Comparison of ENCODE assay signal across 13 cellular contexts in the genomic region with DNA sequence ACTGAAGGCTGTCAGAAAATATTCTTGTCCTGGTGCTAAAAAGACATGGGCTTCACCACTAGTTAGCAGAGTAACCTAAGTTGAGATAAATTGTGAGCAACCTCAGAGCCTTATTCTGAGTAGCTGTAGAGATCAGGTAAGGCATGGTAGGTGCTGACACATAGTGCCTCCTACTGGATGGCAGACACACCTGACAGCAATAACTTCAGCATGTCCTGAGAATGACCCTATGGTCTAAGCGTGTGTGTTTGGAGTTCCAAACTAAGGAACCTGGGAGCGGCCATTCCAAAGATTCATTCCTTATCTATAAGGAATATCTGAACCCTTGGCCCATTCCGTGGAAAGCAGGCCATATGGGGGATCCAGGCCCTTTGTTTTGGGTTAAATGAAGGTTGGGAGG.
DNase-seq lines count a peak whose midpoint lies in the region; ATAC-seq and TF ChIP-seq lines count a peak whose summit lies in the region.
"Had no signal": no experiment of that assay in that cellular context is flagged by ENCODE, and none has a peak within 500 bp of the region (broad histone marks: within the 10 kb centered on the region; RNA-seq: fewer than 3 reads in every experiment).

No MANE protein-coding gene starts in this region.

- no peaks in the 10 kb centered on the region for H3K9me3 Mint-ChIP-seq in activated naive CD4-positive, alpha-beta T cell treated with anti-CD3 and anti-CD28 coated beads, Interleukin-2, amount 10 ng/mL, durations not matched to agents 7 days and 5 days
- H3K9me3 Mint-ChIP-seq in stimulated activated effector memory CD8-positive, alpha-beta T cell treated with anti-CD3 and anti-CD28 coated beads, Interleukin-12 subunit alpha, Interleukin-12 subunit beta, amount 100 ng/mL, for 72 hours = no peaks in the 10 kb centered on the region

- no peaks in the 10 kb centered on the region for H3K27me3 ChIP-seq in Loucy (ENCODE audit: insufficient read depth, low read length, poor library complexity, severe bottlenecking)
- H3K27me3 ChIP-seq in brain microvascular endothelial cell (replicated peaks) = no peaks in the 10 kb centered on the region
- H3K27me3 ChIP-seq: right atrium auricular region had no signal

- no peak overlapping the region for H2AFZ ChIP-seq in Loucy (ENCODE audit: low read length)

- TF ChIP-seq CTCF in Loucy (conservative IDR thresholded peaks at IDR 0.05; ENCODE audit: low read length) (peak; percentile 50), brain microvascular endothelial cell (IDR thresholded peaks at IDR 0.05; ENCODE audit: low read depth, low read length, missing control alignments) (peak; percentile 24)

- no peaks in the 10 kb centered on the region for H3K4me1 ChIP-seq in Loucy (ENCODE audit: insufficient read depth, low read length, poor library complexity, severe bottlenecking)
- H3K4me1 ChIP-seq: right atrium auricular region had no signal

- no peak overlapping the region for H3K9ac ChIP-seq in Loucy (ENCODE audit: low read depth, low read length, poor library complexity, severe bottlenecking)

- DNase-seq in activated naive CD4-positive, alpha-beta T cell treated with anti-CD3 and anti-CD28 coated beads, Interleukin-2, amount 10 ng/mL, durations not matched to agents 7 days and 5 days = no peak
- DNase-seq in activated naive CD4-positive, alpha-beta T cell treated with anti-CD3 and anti-CD28 coated beads, Interleukin-2, amount 50 U/mL, for 16 hours = no peak
- DNase-seq in brain microvascular endothelial cell = no peak
- no peak for DNase-seq in stimulated activated effector memory CD8-positive, alpha-beta T cell treated with anti-CD3 and anti-CD28 coated beads, Interleukin-12 subunit alpha, Interleukin-12 subunit beta, amount 100 ng/mL, for 72 hours (ENCODE audit: low spot score in 2 of 2)
- no peak for DNase-seq in pons (ENCODE audit: low spot score)
- no peak for DNase-seq in inferior parietal cortex (ENCODE audit: extremely low spot score)
- no peak for DNase-seq in SIG-M5 treated with dmso at 0.1 percent for 504 hours (lab: John Stamatoyannopoulos, UW; ENCODE audit: unreplicated experiment)
- DNase-seq: foreskin melanocyte, lower lobe of right lung, NCI-H524 treated with DMSO at 0.1 percent for 48 hours had no signal

- no peaks in the 10 kb centered on the region for H3K27me3 Mint-ChIP-seq in activated naive CD4-positive, alpha-beta T cell treated with anti-CD3 and anti-CD28 coated beads, Interleukin-2, amount 10 ng/mL, durations not matched to agents 7 days and 5 days

- H4K20me1 ChIP-seq in Loucy (ENCODE audit: insufficient read depth, low read length, poor library complexity, severe bottlenecking) = no peaks in the 10 kb centered on the region

- no peaks in the 10 kb centered on the region for H3K79me2 ChIP-seq in Loucy (ENCODE audit: insufficient read depth, low read length)

- in situ Hi-C loops in brain microvascular endothelial cell (cut with HindIII; ENCODE audit: low pct_ligation_motif_present, low sequenced_read_pairs) = no loop called here

- no peaks in the 10 kb centered on the region for H3K9me2 ChIP-seq in Loucy (replicated peaks; ENCODE audit: low read depth, low read length)

- peaks cover 67% of the 10 kb centered on the region for H3K4me1 Mint-ChIP-seq in activated naive CD4-positive, alpha-beta T cell treated with anti-CD3 and anti-CD28 coated beads, Interleukin-2, amount 10 ng/mL, durations not matched to agents 7 days and 5 days
- peaks cover 45% of the 10 kb centered on the region for H3K4me1 Mint-ChIP-seq in stimulated activated effector memory CD8-positive, alpha-beta T cell treated with anti-CD3 and anti-CD28 coated beads, Interleukin-12 subunit alpha, Interleukin-12 subunit beta, amount 100 ng/mL, for 72 hours

- CTCF ChIA-PET in activated naive CD4-positive, alpha-beta T cell treated with anti-CD3 and anti-CD28 coated beads, Interleukin-2, amount 10 ng/mL, durations not matched to agents 7 days and 5 days (lab: Charles Lee) = interaction anchor here (0.7 to 6.4 kb wide), 16 partner anchors 10 to 373 kb away, joined by 3 to 63 read pairs (median 6); a partner anchor contains a TSS

- peak overlapping the region; percentile 99 for H3K27ac Mint-ChIP-seq in activated naive CD4-positive, alpha-beta T cell treated with anti-CD3 and anti-CD28 coated beads, Interleukin-2, amount 10 ng/mL, durations not matched to agents 7 days and 5 days
- peak overlapping the region; percentile 84 for H3K27ac Mint-ChIP-seq in stimulated activated effector memory CD8-positive, alpha-beta T cell treated with anti-CD3 and anti-CD28 coated beads, Interleukin-12 subunit alpha, Interleukin-12 subunit beta, amount 100 ng/mL, for 72 hours

- H3F3A ChIP-seq in Loucy (ENCODE audit: low read depth) = no peaks in the 10 kb centered on the region

- H3K4me3 Mint-ChIP-seq in activated naive CD4-positive, alpha-beta T cell treated with anti-CD3 and anti-CD28 coated beads, Interleukin-2, amount 10 ng/mL, durations not matched to agents 7 days and 5 days = no peak overlapping the region
- H3K4me3 Mint-ChIP-seq in stimulated activated effector memory CD8-positive, alpha-beta T cell treated with anti-CD3 and anti-CD28 coated beads, Interleukin-12 subunit alpha, Interleukin-12 subunit beta, amount 100 ng/mL, for 72 hours = no peak overlapping the region
- H3K4me3 Mint-ChIP-seq: CD14-positive monocyte had no signal

- no peak overlapping the region for H3K27ac ChIP-seq in brain microvascular endothelial cell
- H3K27ac ChIP-seq: lower lobe of right lung, right atrium auricular region had no signal

- no peaks in the 10 kb centered on the region for H3K9me3 ChIP-seq in Loucy (ENCODE audit: insufficient read depth, low read depth, low read length)
- H3K9me3 ChIP-seq: lower lobe of right lung, right atrium auricular region had no signal

- ATAC-seq in stimulated activated effector memory CD8-positive, alpha-beta T cell treated with anti-CD3 and anti-CD28 coated beads, Interleukin-12 subunit alpha, Interleukin-12 subunit beta, amount 100 ng/mL, for 72 hours = no peak
- ATAC-seq: lower lobe of right lung had no signal

- H3K4me3 ChIP-seq in Loucy (ENCODE audit: low read length, poor library complexity, severe bottlenecking) (no peak overlapping the region), brain microvascular endothelial cell (ENCODE audit: low read depth, low read length) (no peak overlapping the region)
- H3K4me3 ChIP-seq: lower lobe of right lung, right atrium auricular region had no signal

- no peak overlapping the region for H3K4me2 ChIP-seq in Loucy (ENCODE audit: low read depth, low read length, poor library complexity, severe bottlenecking)

- peaks cover 4% of the 10 kb centered on the region for H3K36me3 Mint-ChIP-seq in activated naive CD4-positive, alpha-beta T cell treated with anti-CD3 and anti-CD28 coated beads, Interleukin-2, amount 10 ng/mL, durations not matched to agents 7 days and 5 days
- H3K36me3 Mint-ChIP-seq in stimulated activated effector memory CD8-positive, alpha-beta T cell treated with anti-CD3 and anti-CD28 coated beads, Interleukin-12 subunit alpha, Interleukin-12 subunit beta, amount 100 ng/mL, for 72 hours = no peaks in the 10 kb centered on the region

- no peaks in the 10 kb centered on the region for H3K36me3 ChIP-seq in Loucy (ENCODE audit: insufficient read depth, low read length)
- H3K36me3 ChIP-seq in brain microvascular endothelial cell (replicated peaks) = no peaks in the 10 kb centered on the region
- H3K36me3 ChIP-seq: lower lobe of right lung, right atrium auricular region had no signal
